In genomic region chr6:680204-680603, GRCh38 we compare ENCODE assay signal across 1 cellular context.
TF ChIP-seq lines count a peak whose summit lies in the region.

No MANE protein-coding gene starts in this region.

TF ChIP-seq in GM23338, 12 proteins besides CTCF, POLR2A, EP300 and RAD21:
- no peak for TF ChIP-seq JUNB (IDR thresholded peaks at IDR 0.05; ENCODE audit: unreplicated experiment)
- TF ChIP-seq NANOG (IDR thresholded peaks at IDR 0.05; ENCODE audit: borderline replicate concordance): no peak
- no peak for TF ChIP-seq CREB1 (CRISPR knock-in tag; IDR thresholded peaks at IDR 0.05; ENCODE audit: low read depth)
- TF ChIP-seq EZH2phosphoT487 (IDR thresholded peaks at IDR 0.05; ENCODE audit: unreplicated experiment): no peak
- TF ChIP-seq REST (IDR thresholded peaks at IDR 0.05; ENCODE audit: unreplicated experiment): no peak
- TF ChIP-seq EZH2 (IDR thresholded peaks at IDR 0.05; ENCODE audit: low read depth, unreplicated experiment): no peak
- no peak for TF ChIP-seq STAT1 (IDR thresholded peaks at IDR 0.05; ENCODE audit: unreplicated experiment)
- no peak for TF ChIP-seq ETS1 (IDR thresholded peaks at IDR 0.05)
- TF ChIP-seq ZNF331 (CRISPR knock-in tag; IDR thresholded peaks at IDR 0.05; ENCODE audit: low read depth): no peak
